In genomic region chr2:176493221-176493825, GRCh38 we compare ENCODE assay signal across 13 cellular contexts.
DNase-seq lines count a peak whose midpoint lies in the region; ATAC-seq and TF ChIP-seq lines count a peak whose summit lies in the region.
"Had no signal": no experiment of that assay in that cellular context is flagged by ENCODE, and none has a peak within 500 bp of the region (broad histone marks: within the 10 kb centered on the region; RNA-seq: fewer than 3 reads in every experiment).

No MANE protein-coding gene starts in this region.

- H3K27me3 ChIP-seq in lower lobe of right lung (ENCODE audit: low read depth), result peaks cover 3% of the 10 kb centered on the region
- H3K27me3 ChIP-seq in effector memory CD4-positive, alpha-beta T cell (replicated peaks; ENCODE audit: control insufficient read depth, insufficient read depth, low read length, poor library complexity, severe bottlenecking), result no peaks in the 10 kb centered on the region

- ATAC-seq in esophagus mucosa (peak; percentile 58), lower lobe of right lung (no peak), HG03039 (IDR thresholded peaks at IDR 0.05; ENCODE audit: unreplicated experiment) (no peak)
- ATAC-seq in stimulated activated naive B cell treated with anti-CD40 and anti-IgM and Interleukin-4, amounts not matched to agents 10 μg/mL and 1 μg/mL and 100 μg/mL, for 72 hours (replicated peaks), result peak; percentile 72 to 74
- ATAC-seq: K562 had no signal

- peaks cover 24% of the 10 kb centered on the region for H3K4me1 ChIP-seq in lower lobe of right lung
- H3K4me1 ChIP-seq in effector memory CD4-positive, alpha-beta T cell (ENCODE audit: control insufficient read depth, insufficient read depth, low read length, poor library complexity, severe bottlenecking), result no peaks in the 10 kb centered on the region

- peaks cover 17 to 31% of the 10 kb centered on the region in 2 donors for H3K4me1 Mint-ChIP-seq in stimulated activated naive B cell treated with anti-CD40 and anti-IgM and Interleukin-4, amounts not matched to agents 10 μg/mL and 1 μg/mL and 100 μg/mL, for 72 hours

- no peaks in the 10 kb centered on the region for H3K9me3 ChIP-seq in lower lobe of right lung
- no peaks in the 10 kb centered on the region for H3K9me3 ChIP-seq in effector memory CD4-positive, alpha-beta T cell (ENCODE audit: control insufficient read depth, low read length)
- H3K9me3 ChIP-seq: adrenal gland had no signal

- H3K36me3 Mint-ChIP-seq in stimulated activated naive B cell treated with anti-CD40 and anti-IgM and Interleukin-4, amounts not matched to agents 10 μg/mL and 1 μg/mL and 100 μg/mL, for 72 hours, result no peaks in the 10 kb centered on the region

- H3K4me3 Mint-ChIP-seq in stimulated activated naive B cell treated with anti-CD40 and anti-IgM and Interleukin-4, amounts not matched to agents 10 μg/mL and 1 μg/mL and 100 μg/mL, for 72 hours, result peak overlapping the region; percentile 3 to 7

- H3K27ac ChIP-seq in lower lobe of right lung, result no peak overlapping the region
- H3K27ac ChIP-seq in effector memory CD4-positive, alpha-beta T cell (ENCODE audit: insufficient read depth, low read length, poor library complexity, severe bottlenecking), result no peak overlapping the region
- H3K27ac ChIP-seq: adrenal gland had no signal

- intact Hi-C loops in lower lobe of right lung (cut with DNase I), result no loop called here

- no peaks in the 10 kb centered on the region for H3K36me3 ChIP-seq in lower lobe of right lung
- H3K36me3 ChIP-seq in effector memory CD4-positive, alpha-beta T cell (ENCODE audit: control insufficient read depth, insufficient read depth, low read length), result no peaks in the 10 kb centered on the region
- H3K36me3 ChIP-seq: adrenal gland had no signal

- TF ChIP-seq CTCF in lower lobe of right lung (IDR thresholded peaks at IDR 0.05), result no peak

- H3K9me3 Mint-ChIP-seq in stimulated activated naive B cell treated with anti-CD40 and anti-IgM and Interleukin-4, amounts not matched to agents 10 μg/mL and 1 μg/mL and 100 μg/mL, for 72 hours, result no peaks in the 10 kb centered on the region

- DNase-seq in NCI-H1417 (lab: John Stamatoyannopoulos, UW), result peak; percentile 10 to 63 (median 61)
- DNase-seq in NCI-H1417 treated with DMSO at 0.1 percent for 48 hours (lab: John Stamatoyannopoulos, UW), result no peak
- DNase-seq in Jurkat, Clone E6-1 (ENCODE audit: low read depth, low spot score), result peak; percentile 71
- peak; percentile 38 for DNase-seq in stimulated activated naive B cell treated with anti-CD40 and anti-IgM and Interleukin-4, amounts not matched to agents 10 μg/mL and 1 μg/mL and 100 μg/mL, for 72 hours
- DNase-seq in lower lobe of right lung, result no peak
- DNase-seq in effector memory CD4-positive, alpha-beta T cell, result no peak
- DNase-seq: 8988T; adrenal gland; effector CD8-positive, alpha-beta T cell; T-helper 1 cell had no signal

- no peak overlapping the region for H3K4me3 ChIP-seq in Jurkat, Clone E6-1 (ENCODE audit: low read length)
- H3K4me3 ChIP-seq in lower lobe of right lung, result no peak overlapping the region
- H3K4me3 ChIP-seq in effector memory CD4-positive, alpha-beta T cell (ENCODE audit: insufficient read depth, low read depth, low read length, poor library complexity, severe bottlenecking), result no peak overlapping the region
- H3K4me3 ChIP-seq: adrenal gland, K562 had no signal

- peaks cover 3 to 4% of the 10 kb centered on the region in 2 donors for H3K27me3 Mint-ChIP-seq in stimulated activated naive B cell treated with anti-CD40 and anti-IgM and Interleukin-4, amounts not matched to agents 10 μg/mL and 1 μg/mL and 100 μg/mL, for 72 hours

- H3K27ac Mint-ChIP-seq in stimulated activated naive B cell treated with anti-CD40 and anti-IgM and Interleukin-4, amounts not matched to agents 10 μg/mL and 1 μg/mL and 100 μg/mL, for 72 hours, result peak overlapping the region; percentile 7

Comparison
In these comparisons a context has a peak if more than half of its experiments do, and no peak if none do; other contexts are left out.
1. DNase-seq: peak in NCI-H1417 (3 of 3), Jurkat, Clone E6-1 (single experiment) and stimulated activated naive B cell treated with anti-CD40 and anti-IgM and Interleukin-4, amounts not matched to agents 10 μg/mL and 1 μg/mL and 100 μg/mL, for 72 hours (single experiment); none in NCI-H1417 treated with DMSO at 0.1 percent for 48 hours (single experiment), lower lobe of right lung (single experiment) and effector memory CD4-positive, alpha-beta T cell (0 of 3).
2. ATAC-seq: peak in esophagus mucosa (single experiment) and stimulated activated naive B cell treated with anti-CD40 and anti-IgM and Interleukin-4, amounts not matched to agents 10 μg/mL and 1 μg/mL and 100 μg/mL, for 72 hours (2 of 2); none in lower lobe of right lung (0 of 2) and HG03039 (single experiment).